In genomic region chr6:166597711-166598440, GRCh38 we compare ENCODE assay signal across 14 cellular contexts. TPM values are rescaled to one million over a fixed set of nuclear protein-coding genes. Genes with fewer than 3 reads are reported as not detected.
DNase-seq lines count a peak whose midpoint lies in the region; ATAC-seq and TF ChIP-seq lines count a peak whose summit lies in the region.
"Had no signal": no experiment of that assay in that cellular context is flagged by ENCODE, and none has a peak within 500 bp of the region (broad histone marks: within the 10 kb centered on the region; RNA-seq: fewer than 3 reads in every experiment).

No MANE protein-coding gene starts in this region.

- no peak overlapping the region for H3K4me3 Mint-ChIP-seq in endodermal cell
- H3K4me3 Mint-ChIP-seq: brain had no signal

- no peaks in the 10 kb centered on the region for H3K27me3 ChIP-seq in heart right ventricle
- H3K27me3 ChIP-seq in endodermal cell (ENCODE audit: control insufficient read depth, insufficient read depth, low read length, poor library complexity, severe bottlenecking) = no peaks in the 10 kb centered on the region
- peaks cover 0 to 1% (median 0%) of the 10 kb centered on the region in 3 experiments for H3K27me3 ChIP-seq in neuronal stem cell (ENCODE audit: control insufficient read depth in 3 of 3, insufficient read depth in 3 of 3, low read depth in 1 of 3, low read length in 3 of 3)

- H2BK5ac ChIP-seq in neuronal stem cell (ENCODE audit: low read length) = no peak overlapping the region

- H2BK120ac ChIP-seq in neuronal stem cell (ENCODE audit: low read depth, low read length) = no peak overlapping the region

- no peak overlapping the region for H2BK12ac ChIP-seq in neuronal stem cell (ENCODE audit: low read length)

- ATAC-seq in heart right ventricle (no peak), left ventricle myocardium superior (no peak)
- ATAC-seq: K562 had no signal

- no peak overlapping the region for H2BK15ac ChIP-seq in neuronal stem cell (ENCODE audit: low read length)

- no peaks in the 10 kb centered on the region for H3K36me3 ChIP-seq in heart right ventricle
- no peaks in the 10 kb centered on the region for H3K36me3 ChIP-seq in endodermal cell (ENCODE audit: control insufficient read depth, insufficient read depth, low read length)
- peaks cover 0 to 4% of the 10 kb centered on the region in 2 donors for H3K36me3 ChIP-seq in neuronal stem cell (replicated peaks in 1 of 2; ENCODE audit: control insufficient read depth in 2 of 2, insufficient read depth in 2 of 2, low read length in 2 of 2)
- H3K36me3 ChIP-seq: prostate gland had no signal

- H3K4me3 ChIP-seq in heart right ventricle (no peak overlapping the region), endodermal cell (ENCODE audit: low read length) (no peak overlapping the region), neuronal stem cell (ENCODE audit: low read length in 2 of 2) (no peak overlapping the region)
- H3K4me3 ChIP-seq: K562, prostate gland had no signal

- peaks cover 9% of the 10 kb centered on the region for H3K4me1 Mint-ChIP-seq in endodermal cell

- H4K91ac ChIP-seq in neuronal stem cell (ENCODE audit: low read depth, low read length, poor library complexity) = no peak overlapping the region

- H3K18ac ChIP-seq in neuronal stem cell (ENCODE audit: low read length) = no peak overlapping the region

- H3K4me1 ChIP-seq in heart right ventricle (peaks cover 6 to 49% (median 34%) of the 10 kb centered on the region in 9 donors), endodermal cell (ENCODE audit: control insufficient read depth, insufficient read depth, low read length) (no peaks in the 10 kb centered on the region), neuronal stem cell (ENCODE audit: control insufficient read depth in 2 of 2, insufficient read depth in 1 of 2, low read depth in 1 of 2, low read length in 2 of 2) (peaks cover 0 to 13% of the 10 kb centered on the region in 2 donors)
- H3K4me1 ChIP-seq: prostate gland had no signal

- TF ChIP-seq CTCF in heart right ventricle (IDR thresholded peaks at IDR 0.05) = no peak
- no peak for TF ChIP-seq CTCF in endodermal cell (conservative IDR thresholded peaks at IDR 0.05)
- no peak for TF ChIP-seq CTCF in RWPE1 (conservative IDR thresholded peaks at IDR 0.05; ENCODE audit: low read depth)

- 60 to 67% methylated on average over 10 of the region's 10 CpGs for WGBS in heart right ventricle, 2 donors
- 75 to 84% methylated on average over 7 to 10 of the region's 10 CpGs for WGBS in endodermal cell (ENCODE audit: insufficient coverage in 1 of 2, insufficient read length in 1 of 2), 2 experiments
- WGBS in neuronal stem cell (ENCODE audit: extremely low coverage in 2 of 2, insufficient read length in 2 of 2, insufficient replicate concordance in 1 of 2), 2 donors = no CpG with 5 or more reads among the region's 10 CpGs

- CTCF ChIA-PET in RWPE1 (lab: Yijun Ruan, JAX) = interaction anchor here (0.6 kb wide), 2 partner anchors 47 to 385 kb away, joined by 3 to 5 read pairs; no protein-coding TSS in a partner anchor

- intact Hi-C loops in heart right ventricle (cut with DNase I) (loop anchor here in 1 of 10 donors (5.0 kb wide), 1 partner anchor 1654 kb away; no protein-coding TSS in a partner anchor), left ventricle myocardium superior (cut with micrococcal nuclease) (no loop called here)

- H3K27ac ChIP-seq in heart right ventricle (peak overlapping the region; percentile 14 to 90 (median 80)), endodermal cell (ENCODE audit: low read depth, low read length) (peak overlapping the region; percentile 25), neuronal stem cell (replicated peaks; ENCODE audit: low read length) (no peak overlapping the region), RWPE1 (no peak overlapping the region)
- H3K27ac ChIP-seq: prostate gland, VCaP had no signal

- H4K8ac ChIP-seq in neuronal stem cell (ENCODE audit: low read depth, low read length) = no peak overlapping the region

- H3K36me3 Mint-ChIP-seq in endodermal cell (ENCODE audit: low read depth) = peaks cover 10% of the 10 kb centered on the region

- no peak overlapping the region for H3K23ac ChIP-seq in neuronal stem cell (ENCODE audit: low read depth, low read length, poor library complexity)

- H3K9ac ChIP-seq in endodermal cell (ENCODE audit: extremely low read depth, low read length, poor library complexity, severe bottlenecking) = no peak overlapping the region
- H3K9ac ChIP-seq in neuronal stem cell (ENCODE audit: low read depth, low read length, poor library complexity) = no peak overlapping the region

- H3K4me2 ChIP-seq in neuronal stem cell (ENCODE audit: insufficient read depth, low read length, poor library complexity, severe bottlenecking) = no peak overlapping the region

- no peaks in the 10 kb centered on the region for H3K27me3 Mint-ChIP-seq in endodermal cell (ENCODE audit: insufficient read depth)

- POLR2A ChIA-PET in RWPE1 (lab: Yijun Ruan, JAX; ENCODE audit: low non-redundant PET) = no interaction called here

- H2AK5ac ChIP-seq in neuronal stem cell (ENCODE audit: low read depth, low read length) = no peak overlapping the region

- H3K79me1 ChIP-seq in neuronal stem cell (ENCODE audit: low read depth, low read length) = peaks cover 2% of the 10 kb centered on the region

- H3K14ac ChIP-seq in neuronal stem cell (ENCODE audit: low read length) = no peak overlapping the region

- DNase-seq in heart right ventricle (no peak), left ventricle myocardium superior (no peak), endodermal cell (peak; percentile 35), neuronal stem cell (ENCODE audit: low spot score) (peak; percentile 14), ureter (ENCODE audit: low spot score) (peak; percentile 34), NCI-H128 (lab: John Stamatoyannopoulos, UW; ENCODE audit: unreplicated experiment) (no peak), AG08396 (ENCODE audit: low spot score) (no peak), RWPE1 (ENCODE audit: low spot score) (no peak)
- DNase-seq: activated T-cell treated with anti-CD3 and anti-CD28 coated beads for 4 hours, DND-41 had no signal

- no peaks in the 10 kb centered on the region for H3K9me3 ChIP-seq in heart right ventricle
- no peaks in the 10 kb centered on the region for H3K9me3 ChIP-seq in endodermal cell (ENCODE audit: control insufficient read depth, low read length)
- H3K9me3 ChIP-seq in neuronal stem cell (replicated peaks in 1 of 2; ENCODE audit: control insufficient read depth in 2 of 2, insufficient read depth in 1 of 2, low read depth in 1 of 2, low read length in 2 of 2) = peaks cover 0 to 10% of the 10 kb centered on the region in 2 donors
- H3K9me3 ChIP-seq: prostate gland had no signal

- no peaks in the 10 kb centered on the region for H3K9me3 Mint-ChIP-seq in endodermal cell

- H3K27ac Mint-ChIP-seq in endodermal cell = no peak overlapping the region

- no peak overlapping the region for H2AFZ ChIP-seq in neuronal stem cell (ENCODE audit: low read length)

- no peak overlapping the region for H3K4ac ChIP-seq in neuronal stem cell (ENCODE audit: low read length)

RNA-seq across cellular contexts. Expression of gene RAMACL, which starts 11.4 kb away (rescaled TPM):
- total RNA-seq in heart right ventricle = 1 to 10 TPM in 4 of 10 donors, under 1 TPM in 6; 0.25 to 2.4 (median 0.74) TPM
- polyA plus RNA-seq in heart right ventricle = under 1 TPM; 0.20 to 0.29 TPM
- total RNA-seq in left ventricle myocardium superior = 0.67 TPM
- 1 to 10 TPM in 1 of 2 donors, under 1 TPM in 1; 0.80 to 2.5 TPM for total RNA-seq in endodermal cell
- polyA plus RNA-seq in endodermal cell (2013, experiment 1 of 2) = 0.11 TPM
- polyA plus RNA-seq in endodermal cell (2013, experiment 2 of 2) = 0.33 TPM
- 0.14 TPM for polyA plus RNA-seq in neuronal stem cell (2013, experiment 1 of 2)
- 0.10 TPM for polyA plus RNA-seq in neuronal stem cell (2013, experiment 2 of 2)
- 7.8 TPM for total RNA-seq in ureter

RNA-seq across cellular contexts. Expression of gene RPS6KA2, which starts 29.2 kb away (rescaled TPM):
- total RNA-seq in heart right ventricle (10 to 100 TPM; 47.7 to 91.4 (median 76.0) TPM), left ventricle myocardium superior (63.4 TPM), endodermal cell (10 to 100 TPM; 17.9 to 23.9 TPM), ureter (85.3 TPM)
- polyA plus RNA-seq in heart right ventricle = 10 to 100 TPM; 20.3 to 65.2 TPM
- 16.7 TPM for polyA plus RNA-seq in endodermal cell (2013, experiment 1 of 2)
- 16.3 TPM for polyA plus RNA-seq in endodermal cell (2013, experiment 2 of 2)
- polyA plus RNA-seq in neuronal stem cell (2013, experiment 1 of 2) = 12.6 TPM
- polyA plus RNA-seq in neuronal stem cell (2013, experiment 2 of 2) = 13.2 TPM

Comparison
In these comparisons a context has a peak if more than half of its experiments do, and no peak if none do; other contexts are left out.
1. DNase-seq: peak in endodermal cell (single experiment), neuronal stem cell (single experiment) and ureter (single experiment); none in heart right ventricle (0 of 2), left ventricle myocardium superior (single experiment), NCI-H128 (single experiment), AG08396 (single experiment) and RWPE1 (single experiment).
2. H3K27ac ChIP-seq: peak in heart right ventricle (10 of 10) and endodermal cell (single experiment); none in neuronal stem cell (single experiment) and RWPE1 (single experiment).